In the genomic region with DNA sequence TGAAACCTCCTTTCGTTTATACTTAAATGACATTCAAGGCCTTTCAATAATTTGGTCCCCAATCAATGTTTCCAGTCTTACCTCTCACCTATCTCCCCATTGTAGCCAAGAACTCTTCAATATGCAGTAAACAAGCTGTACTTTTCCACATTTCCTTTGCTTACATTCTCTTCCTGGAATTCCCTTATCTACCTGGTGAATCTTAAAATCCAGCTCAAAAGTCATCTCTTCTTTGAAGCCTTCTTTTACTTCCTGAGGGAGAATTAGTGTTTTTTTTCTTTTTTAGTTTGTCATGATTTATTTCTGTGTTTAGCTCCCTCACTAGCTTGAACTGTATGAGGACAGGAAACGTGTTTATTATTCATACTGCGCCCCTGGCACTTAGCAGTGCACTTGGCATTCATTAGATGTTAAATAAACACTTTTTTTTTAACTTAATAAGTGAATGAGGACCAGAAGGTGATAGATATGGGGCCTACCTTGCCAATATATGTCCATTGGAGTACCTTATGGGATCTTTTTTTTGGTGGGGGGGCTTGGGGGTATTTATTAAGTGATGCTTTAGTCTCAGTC, we compare ENCODE assay signal across 26 cellular contexts. TPM values are rescaled to one million over a fixed set of nuclear protein-coding genes. Genes with fewer than 3 reads are reported as not detected.
DNase-seq lines count a peak whose midpoint lies in the region; ATAC-seq, FAIRE-seq and TF ChIP-seq lines count a peak whose summit lies in the region.
"Had no signal": no experiment of that assay in that cellular context is flagged by ENCODE, and none has a peak within 500 bp of the region (broad histone marks: within the 10 kb centered on the region; RNA-seq: fewer than 3 reads in every experiment).

No MANE protein-coding gene starts in this region.

- TF ChIP-seq CTCF in upper lobe of right lung (IDR thresholded peaks at IDR 0.05) = no peak

- H3K4me3 ChIP-seq in mesenchymal stem cell (ENCODE audit: insufficient read depth in 1 of 2, low read depth in 1 of 2, low read length in 2 of 2) (no peak overlapping the region), upper lobe of right lung (no peak overlapping the region), small intestine (ENCODE audit: low read depth in 1 of 2, low read length in 2 of 2) (no peak overlapping the region)
- H3K4me3 ChIP-seq: A549; adrenal gland; BLaER1 treated with 17β-estradiol and CSF1 and Interleukin-3, amounts not matched to agents 10 nM and 100 nM; cardiac muscle cell; HAP-1; heart left ventricle had no signal

- no peak for FAIRE-seq in small intestine (lab: Jason Lieb, UNC)
- FAIRE-seq: A549, GM12891 had no signal

- H3K4me2 ChIP-seq in mesenchymal stem cell (ENCODE audit: low read length, poor library complexity, severe bottlenecking) = no peak overlapping the region
- H3K4me2 ChIP-seq: A549; BLaER1 treated with 17β-estradiol and CSF1 and Interleukin-3, amounts not matched to agents 10 nM and 100 nM had no signal

- H3K27ac ChIP-seq in mesenchymal stem cell (ENCODE audit: low read length, poor library complexity, severe bottlenecking) (no peak overlapping the region), upper lobe of right lung (peak overlapping the region; percentile 2), small intestine (ENCODE audit: low read depth in 1 of 2, low read length in 1 of 2) (no peak overlapping the region)
- H3K27ac ChIP-seq: A549; BLaER1 treated with 17β-estradiol and CSF1 and Interleukin-3, amounts not matched to agents 10 nM and 100 nM; cardiac muscle cell; parathyroid adenoma had no signal

- H3K9me3 ChIP-seq in mesenchymal stem cell (ENCODE audit: control insufficient read depth, low read length) = no peaks in the 10 kb centered on the region
- no peaks in the 10 kb centered on the region for H3K9me3 ChIP-seq in upper lobe of right lung
- H3K9me3 ChIP-seq in small intestine (ENCODE audit: control insufficient read depth, low read depth) = no peaks in the 10 kb centered on the region
- H3K9me3 ChIP-seq: A549; adrenal gland; BLaER1 treated with 17β-estradiol and CSF1 and Interleukin-3, amounts not matched to agents 10 nM and 100 nM; HAP-1; heart left ventricle had no signal

- H2AK5ac ChIP-seq in mesenchymal stem cell (ENCODE audit: low read length, severe bottlenecking) = no peak overlapping the region

- H3K18ac ChIP-seq in mesenchymal stem cell (ENCODE audit: low read depth in 1 of 2, low read length in 2 of 2) = no peak overlapping the region

- H3K4me1 ChIP-seq in mesenchymal stem cell (ENCODE audit: control insufficient read depth, insufficient read depth, low read depth, low read length) = peaks cover 3% of the 10 kb centered on the region
- peaks cover 9% of the 10 kb centered on the region for H3K4me1 ChIP-seq in upper lobe of right lung
- peaks cover 0 to 2% of the 10 kb centered on the region in 2 donors for H3K4me1 ChIP-seq in small intestine (ENCODE audit: control insufficient read depth in 2 of 2, insufficient read depth in 1 of 2, low read depth in 1 of 2, low read length in 1 of 2)
- H3K4me1 ChIP-seq: adrenal gland, HAP-1, parathyroid adenoma had no signal

- WGBS in mesenchymal stem cell = 70% methylated on average over 2 of the region's 3 CpGs
- 40 to 50% (median 41%) methylated on average over 3 of the region's 3 CpGs for WGBS in small intestine, 3 donors

- no peak overlapping the region for H2BK120ac ChIP-seq in mesenchymal stem cell (ENCODE audit: low read depth, low read length)

- no peak overlapping the region for H2BK12ac ChIP-seq in mesenchymal stem cell (ENCODE audit: low read length in 2 of 2)

- no peak overlapping the region for H3K23ac ChIP-seq in mesenchymal stem cell (ENCODE audit: low read length in 2 of 2)

- ATAC-seq in upper lobe of right lung (no peak), HG03045 (IDR thresholded peaks at IDR 0.05; ENCODE audit: unreplicated experiment) (no peak), HG03095 (IDR thresholded peaks at IDR 0.05; ENCODE audit: unreplicated experiment) (no peak)
- ATAC-seq: A549; heart left ventricle; left ventricle myocardium superior; naive thymus-derived CD4-positive, alpha-beta T cell; stimulated activated naive CD8-positive, alpha-beta T cell treated with anti-CD3 and anti-CD28 coated beads, Interleukin-15, amount 100 ng/mL, for 72 hours; WTC11 had no signal

- H3K36me3 ChIP-seq in mesenchymal stem cell (ENCODE audit: control insufficient read depth in 1 of 2, insufficient read depth in 2 of 2, low read depth in 1 of 2, low read length in 2 of 2) (no peaks in the 10 kb centered on the region), upper lobe of right lung (no peaks in the 10 kb centered on the region), small intestine (ENCODE audit: control insufficient read depth in 2 of 2, insufficient read depth in 2 of 2, low read length in 2 of 2) (no peaks in the 10 kb centered on the region)
- H3K36me3 ChIP-seq: adrenal gland; BLaER1 treated with 17β-estradiol and CSF1 and Interleukin-3, amounts not matched to agents 10 nM and 100 nM; HAP-1 had no signal

- DNase-seq in NCI-H510A treated with DMSO at 0.1 percent for 48 hours (lab: John Stamatoyannopoulos, UW) (peak; percentile 13), NCI-H510A (lab: John Stamatoyannopoulos, UW) (no peak), dermis blood vessel endothelial cell (peak; percentile 52), mesenchymal stem cell (no peak), upper lobe of right lung (no peak), small intestine (no peak)
- DNase-seq: activated CD4-positive, alpha-beta T cell treated with anti-CD3 and anti-CD28 coated beads, Interleukin-2, amount 50 U/mL, for 48 hours; activated gamma-delta T cell treated with Interleukin-2 at 50 U/mL for 16 hours; adrenal gland; heart left ventricle; immature natural killer cell; left ventricle myocardium superior; naive thymus-derived CD4-positive, alpha-beta T cell; NCI-H2029; SHP77 treated with DMSO at 0.1 percent for 48 hours; stimulated activated naive CD8-positive, alpha-beta T cell treated with anti-CD3 and anti-CD28 coated beads, Interleukin-15, amount 100 ng/mL, for 72 hours had no signal

- no peaks in the 10 kb centered on the region for H3K79me1 ChIP-seq in mesenchymal stem cell (replicated peaks; ENCODE audit: low read length, poor library complexity, severe bottlenecking)

- H2BK15ac ChIP-seq in mesenchymal stem cell (ENCODE audit: low read depth, poor library complexity, severe bottlenecking) = no peak overlapping the region

- peak overlapping the region; percentile 3 for H3K9ac ChIP-seq in mesenchymal stem cell (ENCODE audit: low read length)
- H3K9ac ChIP-seq: parathyroid adenoma had no signal

- no peaks in the 10 kb centered on the region for H3K27me3 ChIP-seq in mesenchymal stem cell (ENCODE audit: control insufficient read depth in 1 of 2, insufficient read depth in 1 of 2, low read length in 2 of 2)
- no peaks in the 10 kb centered on the region for H3K27me3 ChIP-seq in upper lobe of right lung
- no peaks in the 10 kb centered on the region for H3K27me3 ChIP-seq in small intestine (ENCODE audit: control insufficient read depth in 2 of 2, insufficient read depth in 2 of 2, low read length in 2 of 2)
- H3K27me3 ChIP-seq: adrenal gland; BLaER1 treated with 17β-estradiol and CSF1 and Interleukin-3, amounts not matched to agents 10 nM and 100 nM; cardiac muscle cell; heart left ventricle had no signal

- no peak overlapping the region for H2BK5ac ChIP-seq in mesenchymal stem cell (ENCODE audit: low read depth, low read length, poor library complexity, severe bottlenecking)

- H4K8ac ChIP-seq in mesenchymal stem cell (ENCODE audit: low read length) = no peak overlapping the region

- intact Hi-C loops in upper lobe of right lung (cut with DNase I) = loop anchor here (2.0 kb wide), 1 partner anchor 59 kb away; no protein-coding TSS in a partner anchor

- H3K4ac ChIP-seq in mesenchymal stem cell (ENCODE audit: low read depth in 1 of 2, low read length in 2 of 2) = no peak overlapping the region

- no peak overlapping the region for H3K14ac ChIP-seq in mesenchymal stem cell (ENCODE audit: low read length in 2 of 2)

- no peak overlapping the region for H2AFZ ChIP-seq in mesenchymal stem cell (ENCODE audit: low read depth, low read length)
- H2AFZ ChIP-seq: parathyroid adenoma had no signal

- no peak overlapping the region for H4K91ac ChIP-seq in mesenchymal stem cell (ENCODE audit: low read length)

RNA-seq across cellular contexts. Expression of a gene that starts 4.9 kb away (rescaled TPM):
- total RNA-seq in dermis blood vessel endothelial cell (33.9 and 45.1 TPM in 2 replicates), upper lobe of right lung (22.5 TPM)
- polyA plus RNA-seq in mesenchymal stem cell (2013, experiment 1 of 2) = 76.4 TPM
- 83.4 TPM for polyA plus RNA-seq in mesenchymal stem cell (2013, experiment 2 of 2)
- 10 to 100 TPM; 33.8 to 57.3 (median 44.0) TPM for polyA plus RNA-seq in small intestine

RNA-seq across cellular contexts. Expression of a gene that starts 39.3 kb away (rescaled TPM):
- not detected in 2 replicates for total RNA-seq in dermis blood vessel endothelial cell
- not detected for polyA plus RNA-seq in mesenchymal stem cell (2013, experiment 1 of 2)
- not detected for polyA plus RNA-seq in mesenchymal stem cell (2013, experiment 2 of 2)
- not detected for total RNA-seq in upper lobe of right lung
- not detected for polyA plus RNA-seq in small intestine
- total RNA-seq: adrenal gland; cardiac muscle cell; heart left ventricle; left ventricle myocardium superior; naive thymus-derived CD4-positive, alpha-beta T cell; T-helper 2 cell treated with Interferon-gamma antibody and Interleukin-4, amounts not matched to agents 100 ng/mL and 5 ng/mL, for 36 hours; WTC11 had no signal
- polyA plus RNA-seq: A549; adrenal gland; cardiac muscle cell; heart left ventricle; immature natural killer cell; naive thymus-derived CD4-positive, alpha-beta T cell had no signal

RNA-seq across cellular contexts. Expression of a gene that starts 46.0 kb away (rescaled TPM):
- 0.68 and 1.3 TPM in 2 replicates for total RNA-seq in dermis blood vessel endothelial cell
- 5.3 TPM for polyA plus RNA-seq in mesenchymal stem cell (2013, experiment 1 of 2)
- 4.9 TPM for polyA plus RNA-seq in mesenchymal stem cell (2013, experiment 2 of 2)
- 7.7 TPM for total RNA-seq in upper lobe of right lung
- polyA plus RNA-seq in small intestine = 10 to 100 TPM in 1 of 3 donors, 1 to 10 TPM in 2; 1.1 to 11.6 (median 5.4) TPM

RNA-seq across cellular contexts. Expression of a gene that starts 54.2 kb away (rescaled TPM):
- total RNA-seq in dermis blood vessel endothelial cell (not detected in 2 replicates), upper lobe of right lung (not detected)
- polyA plus RNA-seq in mesenchymal stem cell (2013, experiment 1 of 2) = not detected
- polyA plus RNA-seq in mesenchymal stem cell (2013, experiment 2 of 2) = 0.07 TPM
- 1 to 10 TPM in 1 of 3 donors, not detected in 2; 1.6 TPM for polyA plus RNA-seq in small intestine
- total RNA-seq: adrenal gland; cardiac muscle cell; left ventricle myocardium superior; T-helper 2 cell treated with Interferon-gamma antibody and Interleukin-4, amounts not matched to agents 100 ng/mL and 5 ng/mL, for 36 hours; WTC11 had no signal
- polyA plus RNA-seq: A549; naive thymus-derived CD4-positive, alpha-beta T cell had no signal

RNA-seq across cellular contexts. Expression of a gene that starts 57.5 kb away (rescaled TPM):
- total RNA-seq in dermis blood vessel endothelial cell (0.33 and 0.34 TPM in 2 replicates), upper lobe of right lung (49.9 TPM)
- polyA plus RNA-seq in mesenchymal stem cell (2013, experiment 1 of 2) = 32.6 TPM
- polyA plus RNA-seq in mesenchymal stem cell (2013, experiment 2 of 2) = 32.9 TPM
- 10 to 100 TPM; 18.6 to 74.0 (median 53.7) TPM for polyA plus RNA-seq in small intestine
- polyA plus RNA-seq: naive thymus-derived CD4-positive, alpha-beta T cell had no signal

Comparison
In these comparisons a context has a peak if more than half of its experiments do, and no peak if none do; other contexts are left out.
1. DNase-seq: peak in NCI-H510A treated with DMSO at 0.1 percent for 48 hours (single experiment) and dermis blood vessel endothelial cell (single experiment); none in NCI-H510A (single experiment), mesenchymal stem cell (single experiment), upper lobe of right lung (single experiment) and small intestine (single experiment).